ENCODE assay signal across 1 cellular context in the genomic region with DNA sequence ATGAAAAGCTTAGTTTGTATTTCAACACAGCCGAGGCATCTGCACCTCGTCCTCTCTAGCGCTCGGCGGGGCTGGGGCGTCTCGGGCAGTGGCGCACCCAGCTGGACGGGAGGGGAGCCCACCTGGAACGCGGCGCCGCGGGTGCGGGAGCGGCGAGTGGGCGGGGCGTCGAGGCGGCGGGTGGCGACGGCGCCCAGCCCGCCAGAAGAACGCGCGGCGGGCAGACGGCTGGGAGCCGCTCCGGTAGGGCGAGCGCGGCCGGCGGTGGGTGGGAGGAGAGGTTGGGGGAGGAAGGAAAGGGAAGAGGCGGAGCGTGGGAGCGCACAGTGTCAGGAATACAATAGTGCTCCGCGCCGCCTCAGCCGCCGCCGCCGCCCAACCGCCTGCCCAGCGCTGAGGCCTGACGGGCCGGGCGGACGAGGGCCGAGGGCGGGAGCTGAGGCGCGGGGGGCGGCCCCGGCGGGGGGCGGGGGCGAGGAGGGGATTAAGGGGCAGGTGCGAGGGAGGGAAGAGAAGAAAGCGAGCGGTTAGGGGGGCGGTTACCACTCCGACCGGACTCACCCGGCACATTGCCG.
A peak's percentile ranks its signal among the peaks of the same experiment; 100 is the strongest.
TF ChIP-seq lines count a peak whose summit lies in the region.

A gene (plus strand): TSS at position 324 of the 575 bp plus-strand sequence. CDS start 72,474 bp downstream, outside the sequence.

TF ChIP-seq in GM12878, 131 proteins besides CTCF, POLR2A, EP300 and RAD21 (continued from another document):
- TF ChIP-seq, protein P1, sequence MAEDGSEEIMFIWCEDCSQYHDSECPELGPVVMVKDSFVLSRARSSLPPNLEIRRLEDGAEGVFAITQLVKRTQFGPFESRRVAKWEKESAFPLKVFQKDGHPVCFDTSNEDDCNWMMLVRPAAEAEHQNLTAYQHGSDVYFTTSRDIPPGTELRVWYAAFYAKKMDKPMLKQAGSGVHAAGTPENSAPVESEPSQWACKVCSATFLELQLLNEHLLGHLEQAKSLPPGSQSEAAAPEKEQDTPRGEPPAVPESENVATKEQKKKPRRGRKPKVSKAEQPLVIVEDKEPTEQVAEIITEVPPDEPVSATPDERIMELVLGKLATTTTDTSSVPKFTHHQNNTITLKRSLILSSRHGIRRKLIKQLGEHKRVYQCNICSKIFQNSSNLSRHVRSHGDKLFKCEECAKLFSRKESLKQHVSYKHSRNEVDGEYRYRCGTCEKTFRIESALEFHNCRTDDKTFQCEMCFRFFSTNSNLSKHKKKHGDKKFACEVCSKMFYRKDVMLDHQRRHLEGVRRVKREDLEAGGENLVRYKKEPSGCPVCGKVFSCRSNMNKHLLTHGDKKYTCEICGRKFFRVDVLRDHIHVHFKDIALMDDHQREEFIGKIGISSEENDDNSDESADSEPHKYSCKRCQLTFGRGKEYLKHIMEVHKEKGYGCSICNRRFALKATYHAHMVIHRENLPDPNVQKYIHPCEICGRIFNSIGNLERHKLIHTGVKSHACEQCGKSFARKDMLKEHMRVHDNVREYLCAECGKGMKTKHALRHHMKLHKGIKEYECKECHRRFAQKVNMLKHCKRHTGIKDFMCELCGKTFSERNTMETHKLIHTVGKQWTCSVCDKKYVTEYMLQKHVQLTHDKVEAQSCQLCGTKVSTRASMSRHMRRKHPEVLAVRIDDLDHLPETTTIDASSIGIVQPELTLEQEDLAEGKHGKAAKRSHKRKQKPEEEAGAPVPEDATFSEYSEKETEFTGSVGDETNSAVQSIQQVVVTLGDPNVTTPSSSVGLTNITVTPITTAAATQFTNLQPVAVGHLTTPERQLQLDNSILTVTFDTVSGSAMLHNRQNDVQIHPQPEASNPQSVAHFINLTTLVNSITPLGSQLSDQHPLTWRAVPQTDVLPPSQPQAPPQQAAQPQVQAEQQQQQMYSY (CRISPR knock-in tag; IDR thresholded peaks at IDR 0.05): no peak
- TF ChIP-seq NR2F1 (conservative IDR thresholded peaks at IDR 0.05) (no peak), NR2C2 (IDR thresholded peaks at IDR 0.05; ENCODE audit: borderline replicate concordance, control insufficient read depth, insufficient read length, low read depth) (no peak), SMARCA5 (IDR thresholded peaks at IDR 0.05) (0 out of 2 replicates have a peak, but pooled peaks have one; percentile 32), IKZF1 (conservative IDR thresholded peaks at IDR 0.05) (peak; percentile 49; the same call in 1 of the 2 replicates)
- TF ChIP-seq, protein P2, sequence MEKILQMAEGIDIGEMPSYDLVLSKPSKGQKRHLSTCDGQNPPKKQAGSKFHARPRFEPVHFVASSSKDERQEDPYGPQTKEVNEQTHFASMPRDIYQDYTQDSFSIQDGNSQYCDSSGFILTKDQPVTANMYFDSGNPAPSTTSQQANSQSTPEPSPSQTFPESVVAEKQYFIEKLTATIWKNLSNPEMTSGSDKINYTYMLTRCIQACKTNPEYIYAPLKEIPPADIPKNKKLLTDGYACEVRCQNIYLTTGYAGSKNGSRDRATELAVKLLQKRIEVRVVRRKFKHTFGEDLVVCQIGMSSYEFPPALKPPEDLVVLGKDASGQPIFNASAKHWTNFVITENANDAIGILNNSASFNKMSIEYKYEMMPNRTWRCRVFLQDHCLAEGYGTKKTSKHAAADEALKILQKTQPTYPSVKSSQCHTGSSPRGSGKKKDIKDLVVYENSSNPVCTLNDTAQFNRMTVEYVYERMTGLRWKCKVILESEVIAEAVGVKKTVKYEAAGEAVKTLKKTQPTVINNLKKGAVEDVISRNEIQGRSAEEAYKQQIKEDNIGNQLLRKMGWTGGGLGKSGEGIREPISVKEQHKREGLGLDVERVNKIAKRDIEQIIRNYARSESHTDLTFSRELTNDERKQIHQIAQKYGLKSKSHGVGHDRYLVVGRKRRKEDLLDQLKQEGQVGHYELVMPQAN (conservative IDR thresholded peaks at IDR 0.05): peak; percentile 24; the same call in 1 of the 2 replicates
- TF ChIP-seq, protein P3, sequence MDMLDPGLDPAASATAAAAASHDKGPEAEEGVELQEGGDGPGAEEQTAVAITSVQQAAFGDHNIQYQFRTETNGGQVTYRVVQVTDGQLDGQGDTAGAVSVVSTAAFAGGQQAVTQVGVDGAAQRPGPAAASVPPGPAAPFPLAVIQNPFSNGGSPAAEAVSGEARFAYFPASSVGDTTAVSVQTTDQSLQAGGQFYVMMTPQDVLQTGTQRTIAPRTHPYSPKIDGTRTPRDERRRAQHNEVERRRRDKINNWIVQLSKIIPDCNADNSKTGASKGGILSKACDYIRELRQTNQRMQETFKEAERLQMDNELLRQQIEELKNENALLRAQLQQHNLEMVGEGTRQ (IDR thresholded peaks at IDR 0.05; ENCODE audit: borderline replicate concordance, low read depth, low read length): no peak
- TF ChIP-seq, protein P4, sequence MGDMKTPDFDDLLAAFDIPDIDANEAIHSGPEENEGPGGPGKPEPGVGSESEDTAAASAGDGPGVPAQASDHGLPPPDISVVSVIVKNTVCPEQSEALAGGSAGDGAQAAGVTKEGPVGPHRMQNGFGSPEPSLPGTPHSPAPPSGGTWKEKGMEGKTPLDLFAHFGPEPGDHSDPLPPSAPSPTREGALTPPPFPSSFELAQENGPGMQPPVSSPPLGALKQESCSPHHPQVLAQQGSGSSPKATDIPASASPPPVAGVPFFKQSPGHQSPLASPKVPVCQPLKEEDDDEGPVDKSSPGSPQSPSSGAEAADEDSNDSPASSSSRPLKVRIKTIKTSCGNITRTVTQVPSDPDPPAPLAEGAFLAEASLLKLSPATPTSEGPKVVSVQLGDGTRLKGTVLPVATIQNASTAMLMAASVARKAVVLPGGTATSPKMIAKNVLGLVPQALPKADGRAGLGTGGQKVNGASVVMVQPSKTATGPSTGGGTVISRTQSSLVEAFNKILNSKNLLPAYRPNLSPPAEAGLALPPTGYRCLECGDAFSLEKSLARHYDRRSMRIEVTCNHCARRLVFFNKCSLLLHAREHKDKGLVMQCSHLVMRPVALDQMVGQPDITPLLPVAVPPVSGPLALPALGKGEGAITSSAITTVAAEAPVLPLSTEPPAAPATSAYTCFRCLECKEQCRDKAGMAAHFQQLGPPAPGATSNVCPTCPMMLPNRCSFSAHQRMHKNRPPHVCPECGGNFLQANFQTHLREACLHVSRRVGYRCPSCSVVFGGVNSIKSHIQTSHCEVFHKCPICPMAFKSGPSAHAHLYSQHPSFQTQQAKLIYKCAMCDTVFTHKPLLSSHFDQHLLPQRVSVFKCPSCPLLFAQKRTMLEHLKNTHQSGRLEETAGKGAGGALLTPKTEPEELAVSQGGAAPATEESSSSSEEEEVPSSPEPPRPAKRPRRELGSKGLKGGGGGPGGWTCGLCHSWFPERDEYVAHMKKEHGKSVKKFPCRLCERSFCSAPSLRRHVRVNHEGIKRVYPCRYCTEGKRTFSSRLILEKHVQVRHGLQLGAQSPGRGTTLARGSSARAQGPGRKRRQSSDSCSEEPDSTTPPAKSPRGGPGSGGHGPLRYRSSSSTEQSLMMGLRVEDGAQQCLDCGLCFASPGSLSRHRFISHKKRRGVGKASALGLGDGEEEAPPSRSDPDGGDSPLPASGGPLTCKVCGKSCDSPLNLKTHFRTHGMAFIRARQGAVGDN (IDR thresholded peaks at IDR 0.05): 0 out of 2 replicates have a peak, but pooled peaks have one; percentile 20
